2 cellular contexts compared by ENCODE assay signal in the genomic region with DNA sequence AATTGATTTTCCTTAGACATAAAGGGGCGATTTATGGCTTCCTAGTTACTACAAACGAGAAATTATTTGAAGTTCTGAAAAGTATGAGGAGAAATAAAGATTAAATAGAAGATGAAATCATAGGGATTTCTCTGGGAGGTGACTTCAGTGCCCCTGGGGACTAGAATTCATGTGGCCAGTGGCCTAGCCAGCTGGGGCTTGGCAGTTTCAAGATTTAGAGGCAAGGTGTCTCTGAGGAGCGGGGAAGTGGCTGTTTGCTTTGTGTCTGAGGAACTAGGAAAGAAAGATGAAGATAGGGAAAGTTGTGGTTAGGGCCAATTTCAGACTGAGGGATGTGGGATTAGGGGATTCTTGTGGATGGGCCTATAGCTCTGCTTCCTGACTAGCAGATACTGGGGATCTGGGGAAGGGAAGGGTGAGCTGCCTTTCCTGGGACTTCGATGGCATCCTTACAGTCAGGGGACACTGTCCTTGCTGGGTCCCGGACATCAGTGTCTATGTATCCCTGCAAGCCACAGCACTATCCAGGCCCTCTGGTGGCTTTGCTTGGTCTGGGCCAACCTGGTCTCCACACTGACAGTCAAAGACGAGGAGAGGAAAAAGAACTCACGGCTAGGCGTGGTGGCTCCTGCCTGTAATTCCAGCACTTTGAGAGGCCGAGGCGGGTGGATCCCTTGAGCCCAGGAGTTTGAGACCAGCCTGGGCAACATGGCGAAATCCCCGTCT.
TF ChIP-seq lines count a peak whose summit lies in the region.

No MANE protein-coding gene starts in this region.

TF ChIP-seq in HepG2, 621 proteins besides CTCF, POLR2A, EP300 and RAD21 (continued from another document):
- TF ChIP-seq, protein P1, sequence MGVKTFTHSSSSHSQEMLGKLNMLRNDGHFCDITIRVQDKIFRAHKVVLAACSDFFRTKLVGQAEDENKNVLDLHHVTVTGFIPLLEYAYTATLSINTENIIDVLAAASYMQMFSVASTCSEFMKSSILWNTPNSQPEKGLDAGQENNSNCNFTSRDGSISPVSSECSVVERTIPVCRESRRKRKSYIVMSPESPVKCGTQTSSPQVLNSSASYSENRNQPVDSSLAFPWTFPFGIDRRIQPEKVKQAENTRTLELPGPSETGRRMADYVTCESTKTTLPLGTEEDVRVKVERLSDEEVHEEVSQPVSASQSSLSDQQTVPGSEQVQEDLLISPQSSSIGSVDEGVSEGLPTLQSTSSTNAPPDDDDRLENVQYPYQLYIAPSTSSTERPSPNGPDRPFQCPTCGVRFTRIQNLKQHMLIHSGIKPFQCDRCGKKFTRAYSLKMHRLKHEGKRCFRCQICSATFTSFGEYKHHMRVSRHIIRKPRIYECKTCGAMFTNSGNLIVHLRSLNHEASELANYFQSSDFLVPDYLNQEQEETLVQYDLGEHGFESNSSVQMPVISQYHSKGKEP (CRISPR knock-in tag; IDR thresholded peaks at IDR 0.05): no peak
- TF ChIP-seq SSRP1 (CRISPR knock-in tag; IDR thresholded peaks at IDR 0.05): no peak
- no peak for TF ChIP-seq ZNF460 (CRISPR knock-in tag; IDR thresholded peaks at IDR 0.05; ENCODE audit: borderline replicate concordance)
- TF ChIP-seq EEA1 (CRISPR knock-in tag; IDR thresholded peaks at IDR 0.05; ENCODE audit: borderline replicate concordance): peak; percentile 25; the same call in 1 of the 2 replicates
- TF ChIP-seq ZMYM4 (CRISPR knock-in tag; IDR thresholded peaks at IDR 0.05): no peak
- TF ChIP-seq STAG1 (CRISPR knock-in tag; IDR thresholded peaks at IDR 0.05): peak; percentile 40
- TF ChIP-seq, protein P2, sequence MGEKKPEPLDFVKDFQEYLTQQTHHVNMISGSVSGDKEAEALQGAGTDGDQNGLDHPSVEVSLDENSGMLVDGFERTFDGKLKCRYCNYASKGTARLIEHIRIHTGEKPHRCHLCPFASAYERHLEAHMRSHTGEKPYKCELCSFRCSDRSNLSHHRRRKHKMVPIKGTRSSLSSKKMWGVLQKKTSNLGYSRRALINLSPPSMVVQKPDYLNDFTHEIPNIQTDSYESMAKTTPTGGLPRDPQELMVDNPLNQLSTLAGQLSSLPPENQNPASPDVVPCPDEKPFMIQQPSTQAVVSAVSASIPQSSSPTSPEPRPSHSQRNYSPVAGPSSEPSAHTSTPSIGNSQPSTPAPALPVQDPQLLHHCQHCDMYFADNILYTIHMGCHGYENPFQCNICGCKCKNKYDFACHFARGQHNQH (CRISPR knock-in tag; IDR thresholded peaks at IDR 0.05): no peak
- TF ChIP-seq ZFAT (CRISPR knock-in tag; conservative IDR thresholded peaks at IDR 0.05): no peak
- TF ChIP-seq HNF1B (CRISPR knock-in tag; IDR thresholded peaks at IDR 0.05): no peak
TF ChIP-seq in HepG2: peak in this region for 4.

TF ChIP-seq in WTC11, 78 proteins besides CTCF, POLR2A, EP300 and RAD21 (continued from another document):
- TF ChIP-seq HMGXB4 (CRISPR knock-in tag; IDR thresholded peaks at IDR 0.05): no peak
- TF ChIP-seq ZNF219 (CRISPR knock-in tag; IDR thresholded peaks at IDR 0.05; ENCODE audit: borderline replicate concordance): no peak
- TF ChIP-seq, protein P3, sequence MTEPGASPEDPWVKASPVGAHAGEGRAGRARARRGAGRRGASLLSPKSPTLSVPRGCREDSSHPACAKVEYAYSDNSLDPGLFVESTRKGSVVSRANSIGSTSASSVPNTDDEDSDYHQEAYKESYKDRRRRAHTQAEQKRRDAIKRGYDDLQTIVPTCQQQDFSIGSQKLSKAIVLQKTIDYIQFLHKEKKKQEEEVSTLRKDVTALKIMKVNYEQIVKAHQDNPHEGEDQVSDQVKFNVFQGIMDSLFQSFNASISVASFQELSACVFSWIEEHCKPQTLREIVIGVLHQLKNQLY (CRISPR knock-in tag; IDR thresholded peaks at IDR 0.05): no peak
- no peak for TF ChIP-seq PREB (CRISPR knock-in tag; IDR thresholded peaks at IDR 0.05; ENCODE audit: borderline replicate concordance)
- TF ChIP-seq, protein P4, sequence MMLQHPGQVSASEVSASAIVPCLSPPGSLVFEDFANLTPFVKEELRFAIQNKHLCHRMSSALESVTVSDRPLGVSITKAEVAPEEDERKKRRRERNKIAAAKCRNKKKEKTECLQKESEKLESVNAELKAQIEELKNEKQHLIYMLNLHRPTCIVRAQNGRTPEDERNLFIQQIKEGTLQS (CRISPR knock-in tag; conservative IDR thresholded peaks at IDR 0.05): no peak
- no peak for TF ChIP-seq JAZF1 (CRISPR knock-in tag; IDR thresholded peaks at IDR 0.05)
- TF ChIP-seq HMGA2 (CRISPR knock-in tag; IDR thresholded peaks at IDR 0.05): no peak
- TF ChIP-seq TEAD4 (CRISPR knock-in tag; IDR thresholded peaks at IDR 0.05): no peak
- TF ChIP-seq, protein P5, sequence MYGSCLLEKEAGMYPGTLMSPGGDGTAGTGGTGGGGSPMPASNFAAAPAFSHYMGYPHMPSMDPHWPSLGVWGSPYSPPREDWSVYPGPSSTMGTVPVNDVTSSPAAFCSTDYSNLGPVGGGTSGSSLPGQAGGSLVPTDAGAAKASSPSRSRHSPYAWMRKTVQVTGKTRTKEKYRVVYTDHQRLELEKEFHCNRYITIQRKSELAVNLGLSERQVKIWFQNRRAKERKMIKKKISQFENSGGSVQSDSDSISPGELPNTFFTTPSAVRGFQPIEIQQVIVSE (CRISPR knock-in tag; IDR thresholded peaks at IDR 0.05; ENCODE audit: borderline replicate concordance): no peak
- no peak for TF ChIP-seq USF2 (CRISPR knock-in tag; IDR thresholded peaks at IDR 0.05)
- TF ChIP-seq IRF2 (CRISPR knock-in tag; IDR thresholded peaks at IDR 0.05; ENCODE audit: borderline replicate concordance, low read depth): no peak
- TF ChIP-seq SP1 (CRISPR knock-in tag; conservative IDR thresholded peaks at IDR 0.05): no peak
- TF ChIP-seq NFYB (CRISPR knock-in tag; conservative IDR thresholded peaks at IDR 0.05; ENCODE audit: low read depth): no peak
- TF ChIP-seq CBFB (CRISPR knock-in tag; IDR thresholded peaks at IDR 0.05; ENCODE audit: low read depth): no peak
- TF ChIP-seq, protein P6, sequence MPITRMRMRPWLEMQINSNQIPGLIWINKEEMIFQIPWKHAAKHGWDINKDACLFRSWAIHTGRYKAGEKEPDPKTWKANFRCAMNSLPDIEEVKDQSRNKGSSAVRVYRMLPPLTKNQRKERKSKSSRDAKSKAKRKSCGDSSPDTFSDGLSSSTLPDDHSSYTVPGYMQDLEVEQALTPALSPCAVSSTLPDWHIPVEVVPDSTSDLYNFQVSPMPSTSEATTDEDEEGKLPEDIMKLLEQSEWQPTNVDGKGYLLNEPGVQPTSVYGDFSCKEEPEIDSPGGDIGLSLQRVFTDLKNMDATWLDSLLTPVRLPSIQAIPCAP (CRISPR knock-in tag; IDR thresholded peaks at IDR 0.05): no peak
- TF ChIP-seq SOX15 (CRISPR knock-in tag; IDR thresholded peaks at IDR 0.05): no peak
